Comparison of ENCODE assay signal across 31 cellular contexts in genomic region chr6:105839266-105839665, GRCh38.
"Had no signal": no experiment of that assay in that cellular context is flagged by ENCODE, and none has a peak within 500 bp of the region (broad histone marks: within the 10 kb centered on the region; RNA-seq: fewer than 3 reads in every experiment).

No MANE protein-coding gene starts in this region.

- H3K27ac ChIP-seq: cardiac muscle cell, colonic mucosa, foreskin keratinocyte, heart left ventricle, neural progenitor cell, parathyroid adenoma, psoas muscle, sigmoid colon, stomach, tibial artery had no signal

- H3K9me3 ChIP-seq: colonic mucosa, heart left ventricle, psoas muscle, sigmoid colon, stomach, tibial artery had no signal

- H3K4me1 ChIP-seq: colonic mucosa, parathyroid adenoma, psoas muscle, sigmoid colon, stomach, tibial artery had no signal

- H3K9ac ChIP-seq: neural progenitor cell, parathyroid adenoma had no signal

- H3K36me3 ChIP-seq: cardiac muscle cell, colonic mucosa, heart left ventricle, neural progenitor cell, sigmoid colon, stomach, tibial artery had no signal

- H3K27me3 ChIP-seq: cardiac muscle cell, colonic mucosa, foreskin keratinocyte, heart left ventricle, neural progenitor cell, sigmoid colon, stomach had no signal

- DNase-seq: activated CD4-positive, alpha-beta T cell treated with anti-CD3 and anti-CD28 coated beads for 36 hours; activated CD4-positive, CD25-positive, alpha-beta regulatory T cell; activated CD8-positive, alpha-beta memory T cell treated with anti-CD3 and anti-CD28 coated beads, Interleukin-2, amount 10 ng/mL, durations not matched to agents 7 days and 5 days; activated CD8-positive, alpha-beta T cell treated with anti-CD3 and anti-CD28 coated beads, Interleukin-2, amount 10 ng/mL, durations not matched to agents 7 days and 5 days; activated T-cell treated with anti-CD3 and anti-CD28 coated beads, Interleukin-2, amount 50 U/mL, for 48 hours; aorta; cerebellar nuclear complex; colonic mucosa; effector CD8-positive, alpha-beta T cell; foreskin keratinocyte; heart left ventricle; hypothalamus; immature natural killer cell; kidney; left colon; mammary epithelial cell; midbrain; naive thymus-derived CD8-positive, alpha-beta T cell; occipital lobe; psoas muscle; sigmoid colon; stimulated activated CD4-positive, alpha-beta T cell treated with anti-CD3 and anti-CD28 coated beads, Interleukin-1b, Interleukin-23, amount 100 ng/mL, for 48 hours; stimulated activated CD4-positive, alpha-beta T cell treated with anti-CD3 and anti-CD28 coated beads, Interleukin-4, amount 100 ng/mL, for 4 hours; stimulated activated CD8-positive, alpha-beta memory T cell treated with anti-CD3 and anti-CD28 coated beads, Interleukin-4, amount 100 ng/mL, for 48 hours; stimulated activated naive B cell treated with anti-CD40 and anti-IgM and Interleukin-4, amounts not matched to agents 10 μg/mL and 1 μg/mL and 100 μg/mL, for 72 hours; stomach; tibial artery had no signal

- H3K4me3 ChIP-seq: cardiac muscle cell, colonic mucosa, heart left ventricle, neural progenitor cell, psoas muscle, sigmoid colon, smooth muscle cell, stomach, tibial artery had no signal

- ATAC-seq: activated CD4-positive, alpha-beta T cell treated with anti-CD3 and anti-CD28 coated beads for 36 hours; activated CD8-positive, alpha-beta memory T cell treated with anti-CD3 and anti-CD28 coated beads, Interleukin-2, amount 10 ng/mL, durations not matched to agents 7 days and 5 days; activated CD8-positive, alpha-beta T cell treated with anti-CD3 and anti-CD28 coated beads, Interleukin-2, amount 10 ng/mL, durations not matched to agents 7 days and 5 days; foreskin keratinocyte; heart left ventricle; left colon; naive thymus-derived CD8-positive, alpha-beta T cell; psoas muscle; stimulated activated naive B cell treated with anti-CD40 and anti-IgM and Interleukin-4, amounts not matched to agents 10 μg/mL and 1 μg/mL and 100 μg/mL, for 72 hours had no signal

- H2AFZ ChIP-seq: neural progenitor cell, parathyroid adenoma had no signal

- H3K4me2 ChIP-seq: neural progenitor cell, smooth muscle cell had no signal

- H3K79me2 ChIP-seq: parathyroid adenoma had no signal
